ENCODE assay signal across 16 cellular contexts in genomic region chr4:166363198-166363597, GRCh38.
"Had no signal": no experiment of that assay in that cellular context is flagged by ENCODE, and none has a peak within 500 bp of the region (broad histone marks: within the 10 kb centered on the region; RNA-seq: fewer than 3 reads in every experiment).

No MANE protein-coding gene starts in this region.

- H3K4me1 Mint-ChIP-seq: central memory CD8-positive, alpha-beta T cell had no signal

- H3K4me3 Mint-ChIP-seq: central memory CD8-positive, alpha-beta T cell; natural killer cell treated with Interleukin-12 subunit alpha and Interleukin-12 subunit beta and Interleukin-15 and Interleukin-18, amount 100 ng/mL, for 72 hours had no signal

- ATAC-seq: activated CD4-positive, CD25-positive, alpha-beta regulatory T cell treated with anti-CD3 and anti-CD28 coated beads, Interleukin-2, amount 50 U/mL, for 24 hours; esophagus mucosa; natural killer cell treated with Interleukin-12 subunit alpha and Interleukin-12 subunit beta and Interleukin-15 and Interleukin-18, amount 100 ng/mL, for 72 hours had no signal

- H3K27me3 ChIP-seq: brain microvascular endothelial cell, tibial artery had no signal

- H3K9me3 ChIP-seq: tibial artery had no signal

- H3K4me1 ChIP-seq: tibial artery had no signal

- H3K27ac ChIP-seq: brain microvascular endothelial cell, coronary artery, tibial artery had no signal

- DNase-seq: activated CD4-positive, alpha-beta T cell treated with anti-CD3 and anti-CD28 coated beads, Interleukin-2, amount 50 U/mL, for 4 hours; activated naive CD4-positive, alpha-beta T cell treated with Interleukin-2 at 50 U/mL for 16 hours; activated T-cell treated with anti-CD3 and anti-CD28 coated beads for 4 hours; anterior cingulate cortex; brain microvascular endothelial cell; mesendoderm; posterior cingulate gyrus; stimulated activated CD4-positive, alpha-beta T cell treated with anti-CD3 and anti-CD28 coated beads, Interleukin-15, amount 100 ng/mL, for 24 hours; stimulated activated CD4-positive, alpha-beta T cell treated with anti-CD3 and anti-CD28 coated beads, Interleukin-4, amount 100 ng/mL, for 1 hour; stimulated activated naive CD4-positive, alpha-beta T cell; tibial artery had no signal

- H3K4me3 ChIP-seq: coronary artery, tibial artery had no signal

- H3K27me3 Mint-ChIP-seq: central memory CD8-positive, alpha-beta T cell; natural killer cell treated with Interleukin-12 subunit alpha and Interleukin-12 subunit beta and Interleukin-15 and Interleukin-18, amount 100 ng/mL, for 72 hours had no signal

- H3K36me3 ChIP-seq: brain microvascular endothelial cell, tibial artery had no signal

- H3K27ac Mint-ChIP-seq: natural killer cell treated with Interleukin-12 subunit alpha and Interleukin-12 subunit beta and Interleukin-15 and Interleukin-18, amount 100 ng/mL, for 72 hours had no signal
